Comparison of ENCODE assay signal across 8 cellular contexts in the genomic region with DNA sequence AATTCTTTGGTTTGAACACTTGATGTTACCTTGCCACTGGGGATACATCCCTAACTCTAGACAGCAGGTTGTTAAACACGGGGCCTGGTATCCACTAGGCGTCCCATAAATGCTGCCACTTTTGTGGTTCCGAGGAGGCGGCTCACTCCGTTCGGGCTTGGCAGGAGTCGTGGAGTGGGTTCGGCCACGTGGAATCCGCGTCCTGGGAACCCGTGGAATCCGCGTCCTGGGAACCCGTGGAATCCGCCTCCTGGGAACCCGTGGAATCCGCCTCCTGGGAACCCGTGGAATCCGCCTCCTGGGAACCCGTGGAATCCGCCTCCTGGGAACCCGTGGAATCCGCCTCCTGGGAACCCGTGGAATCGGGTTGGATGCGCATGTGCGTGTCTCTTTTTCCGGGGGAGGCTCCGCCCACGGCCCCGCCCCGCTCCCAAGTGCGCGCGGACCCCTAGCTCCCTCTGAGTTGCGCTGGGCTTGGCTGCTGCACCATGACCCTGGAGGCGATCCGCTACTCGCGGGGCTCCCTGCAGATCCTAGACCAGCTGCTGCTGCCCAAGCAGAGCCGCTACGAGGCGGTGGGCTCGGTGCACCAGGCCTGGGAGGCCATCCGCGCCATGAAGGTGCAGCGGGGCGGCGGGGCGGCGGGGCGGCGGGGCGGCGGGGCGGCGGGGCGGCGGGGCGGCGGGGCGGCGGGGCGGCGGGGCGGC. TPM values are rescaled to one million over a fixed set of nuclear protein-coding genes. Genes with fewer than 3 reads are reported as not detected.
DNase-seq lines count a peak whose midpoint lies in the region; ATAC-seq, FAIRE-seq and TF ChIP-seq lines count a peak whose summit lies in the region.

A gene (plus strand): TSS at position 422 of the 707 bp plus-strand sequence. CDS start 67 bp downstream, at position 489.

- FAIRE-seq in GM12878 (lab: Jason Lieb, UNC) = peak; percentile 23

- TSS peak; percentile 100 for BruUV-seq in GM12878 (replicated peaks; lab: Mats Ljungman, UMichigan)

- H2AFZ ChIP-seq in GM12878 (ENCODE audit: control insufficient read depth, low read depth, low read length) = peak within 1 kb of the TSS; percentile 90

- peaks cover 19% of the 10 kb centered on the region for H3K79me2 ChIP-seq in GM12878 (ENCODE audit: control insufficient read depth, insufficient read depth, low read length)

- CTCF ChIA-PET in GM12878 (lab: Yijun Ruan, JAX) = interaction anchor here (0.9 to 1.0 kb wide), 3 partner anchors 10 to 318 kb away, joined by 3 to 6 read pairs (median 3); a partner anchor contains a TSS

- ATAC-seq in GM12878 (peak; percentile 91), GM19023 (IDR thresholded peaks at IDR 0.05; ENCODE audit: unreplicated experiment) (no peak)

- H4K20me1 ChIP-seq in GM12878 (ENCODE audit: control insufficient read depth, insufficient read depth) = no peaks in the 10 kb centered on the region

- peak; percentile 85 for DNase-seq in AG08395 (ENCODE audit: low spot score)
- DNase-seq in GM19238 (ENCODE audit: insufficient read length, low spot score) = peak; percentile 87
- peak; percentile 61 for DNase-seq in NCI-H1105 treated with DMSO at 0.1 percent for 48 hours (lab: John Stamatoyannopoulos, UW)
- DNase-seq in T-helper 9 cell = peak; percentile 56
- no peak for DNase-seq in GM12878 (ENCODE audit: low read depth, low spot score)
- DNase-seq in hippocampal formation (lab: John Stamatoyannopoulos, UW) = peak; percentile 51 to 79
- peak; percentile 80 for DNase-seq in retina

- peak within 1 kb of the TSS; percentile 83 for H3K4me3 ChIP-seq in GM12878

- intact Hi-C loops in GM12878 (cut with micrococcal nuclease; ENCODE audit: unreplicated experiment) = no loop called here

- no peak for TF ChIP-seq EP300 in GM12878 (IDR thresholded peaks at IDR 0.05; ENCODE audit: borderline replicate concordance in 1 of 2, control insufficient read depth in 1 of 2, low read depth in 2 of 2, low read length in 2 of 2)

- H3K4me2 ChIP-seq in GM12878 (ENCODE audit: control insufficient read depth, insufficient read depth) = peak within 1 kb of the TSS; percentile 94

- H3K27ac ChIP-seq in GM12878 (ENCODE audit: control insufficient read depth, insufficient read depth) = peak within 1 kb of the TSS; percentile 64

- SMC1A ChIA-PET in GM12878 (lab: Charles Lee; ENCODE audit: uncharacterized antibody, unreplicated experiment) = interaction anchor here (2.0 kb wide), 1 partner anchor 10 kb away, joined by 6 read pairs; a partner anchor contains a TSS

- H3K9me3 ChIP-seq in GM12878 (replicated peaks; ENCODE audit: control insufficient read depth, insufficient read depth, low read length) = no peaks in the 10 kb centered on the region

- peaks cover 0 to 4% of the 10 kb centered on the region in 2 experiments; a peak in 3 of 4 replicates for H3K36me3 ChIP-seq in GM12878 (ENCODE audit: control insufficient read depth in 2 of 2, insufficient read depth in 2 of 2, low read length in 1 of 2)

- TF ChIP-seq RAD21 in GM12878 (IDR thresholded peaks at IDR 0.05; ENCODE audit: insufficient read depth, low read depth, low read length) = no peak

- no peaks in the 10 kb centered on the region for H3K27me3 ChIP-seq in GM12878 (replicated peaks in 1 of 2; ENCODE audit: control insufficient read depth in 2 of 2, insufficient read depth in 2 of 2, low read length in 1 of 2)

- RAD21 ChIA-PET in GM12878 (lab: Charles Lee; ENCODE audit: unreplicated experiment) = interaction anchor here (1.4 kb wide), 1 partner anchor 9 kb away, joined by 7 read pairs; a partner anchor contains a TSS

- TF ChIP-seq CTCF in GM12878 (IDR thresholded peaks at IDR 0.05 in 2 of 3, conservative IDR thresholded peaks at IDR 0.05 in 1 of 3; ENCODE audit: control insufficient read depth in 2 of 3, extremely low read depth in 1 of 3, insufficient read depth in 1 of 3, low read depth in 3 of 3, low read length in 3 of 3) = no peak

- POLR2A ChIA-PET in GM12878 (lab: Charles Lee) = interaction anchor here (0.9 to 2.9 kb wide), 3 partner anchors 10 to 24 kb away, joined by 3 to 17 read pairs (median 3); a partner anchor contains a TSS

- 36% methylated on average over 42 of the region's 67 CpGs for WGBS in GM12878 (ENCODE audit: insufficient coverage, insufficient replicate concordance, low lambda C conversion rate, missing lambda C conversion rate)

- no peaks in the 10 kb centered on the region for H3K4me1 ChIP-seq in GM12878 (ENCODE audit: control insufficient read depth, insufficient read depth, low read length)

- peak within 1 kb of the TSS; percentile 79 for H3K9ac ChIP-seq in GM12878 (ENCODE audit: control insufficient read depth, insufficient read depth, low read length)

- in situ Hi-C loops in GM12878 (cut with MboI) = no loop called here

- peak; percentile 83 for TF ChIP-seq POLR2A in GM12878 (IDR thresholded peaks at IDR 0.05; ENCODE audit: low read depth, low read length)

TF ChIP-seq in GM12878, 131 proteins besides CTCF, POLR2A, EP300 and RAD21:
- TF ChIP-seq MXI1 (IDR thresholded peaks at IDR 0.05; ENCODE audit: low read depth, low read length) = peak; percentile 35; the same call in 1 of the 2 replicates
- TF ChIP-seq IKZF1 (conservative IDR thresholded peaks at IDR 0.05) = peak; percentile 42; the same call in 1 of the 2 replicates
- 0 out of 2 replicates have a peak, but pooled peaks have one; percentile 10 for TF ChIP-seq PAX5 (IDR thresholded peaks at IDR 0.05; ENCODE audit: borderline replicate concordance, low read depth, low read length)
- TF ChIP-seq KAT2A (conservative IDR thresholded peaks at IDR 0.05; ENCODE audit: control insufficient read depth, low read depth, low read length) = no peak
- peak; percentile 62; the same call in 1 of the 2 replicates for TF ChIP-seq POLR2AphosphoS2 (IDR thresholded peaks at IDR 0.05; ENCODE audit: low read depth, low read length)
- peak; percentile 48; the same call in 1 of the 2 replicates for TF ChIP-seq POLR2AphosphoS5 (IDR thresholded peaks at IDR 0.05; ENCODE audit: low read length)
- peak in 1 of 2 experiments; percentile 46; a peak in 1 of 3 replicates for TF ChIP-seq EGR1 (IDR thresholded peaks at IDR 0.05; ENCODE audit: borderline replicate concordance in 1 of 2, low read depth in 2 of 2, low read length in 2 of 2)
- peak; percentile 72 for TF ChIP-seq NRF1 (conservative IDR thresholded peaks at IDR 0.05; ENCODE audit: low read depth, low read length)
- TF ChIP-seq EED (IDR thresholded peaks at IDR 0.05; ENCODE audit: low read depth) = peak; percentile 88
- no peak for TF ChIP-seq WRNIP1 (IDR thresholded peaks at IDR 0.05; ENCODE audit: borderline replicate concordance, low read depth, low read length)
- 0 out of 2 replicates have a peak, but pooled peaks have one; percentile 28 for TF ChIP-seq TCF12 (IDR thresholded peaks at IDR 0.05; ENCODE audit: low read depth, low read length)
- 0 out of 2 replicates have a peak, but pooled peaks have one; percentile 6 for TF ChIP-seq CREB1 (IDR thresholded peaks at IDR 0.05; ENCODE audit: low read depth)
- TF ChIP-seq BCL11A (IDR thresholded peaks at IDR 0.05; ENCODE audit: low read depth, low read length) = no peak
- TF ChIP-seq RUNX3 (IDR thresholded peaks at IDR 0.05; ENCODE audit: low read length) = peak; percentile 17; the same call in 1 of the 2 replicates
TF ChIP-seq in GM12878: peak in this region for 11.

RNA-seq across cellular contexts. Expression of the gene that starts here (rescaled TPM):
- total RNA-seq in GM12878 (2013; cell fraction: nucleolus; rRNA removed) = 86.3 and 111 TPM in 2 replicates
- 49.5 and 50.3 TPM in 2 replicates for total RNA-seq in GM12878 (2014; rRNA removed)
- total RNA-seq in GM12878 (2014; rRNA removed; fragmentation: Illumina TruSeq; extraction: Trizol) = 17.0 and 17.2 TPM in 2 replicates
- total RNA-seq in GM12878 (2021) = 36.3 and 40.0 TPM in 2 replicates
- polyA plus RNA-seq in GM12878 (2011; ENCODE audit: low read depth) = 6.0 TPM
- 16.6 and 28.2 TPM in 2 replicates for polyA plus RNA-seq in GM12878 (2011; rRNA removed)
- 34.3 and 54.3 TPM in 2 replicates for polyA plus RNA-seq in GM12878 (2011; cell fraction: cytosol; rRNA removed)
- polyA plus RNA-seq in GM12878 (2011; cell fraction: nucleus; rRNA removed) = 259 and 261 TPM in 2 replicates
- 21.6 and 24.4 TPM in 2 replicates for polyA plus RNA-seq in GM12878 (2012)
- 14.3 and 18.5 TPM in 2 replicates for polyA plus RNA-seq in GM12878 (2014; fragmentation: Illumina TruSeq; extraction: Trizol)
- 1 to 10 TPM; 5.4 to 7.9 TPM for polyA plus RNA-seq in GM12878 (2014; fragmentation: Nextera tagmentation; extraction: Ambion mirVana)
- polyA plus RNA-seq in GM12878 (2014; rRNA removed) = 46.4 and 51.1 TPM in 2 replicates
- polyA plus RNA-seq in GM12878 (2016; fragmentation: Nextera tagmentation; extraction: Ambion mirVana) = 10 to 100 TPM; 28.4 to 30.1 TPM
- 10.5 and 22.7 TPM in 2 replicates for polyA minus RNA-seq in GM12878 (2011; rRNA and poly(A)+ RNA removed)
- polyA minus RNA-seq in GM12878 (2011; cell fraction: cytosol; rRNA and poly(A)+ RNA removed) = 13.1 and 16.3 TPM in 2 replicates
- 20.1 and 25.7 TPM in 2 replicates for polyA minus RNA-seq in GM12878 (2011; cell fraction: nucleus; rRNA and poly(A)+ RNA removed)
